27 cellular contexts compared by ENCODE assay signal in genomic region chr19:11400695-11401291, GRCh38. TPM values are rescaled to one million over a fixed set of nuclear protein-coding genes. Genes with fewer than 3 reads are reported as not detected.
"Had no signal": no experiment of that assay in that cellular context is flagged by ENCODE, and none has a peak within 500 bp of the region (broad histone marks: within the 10 kb centered on the region; RNA-seq: fewer than 3 reads in every experiment).

No MANE protein-coding gene starts in this region.

- H3K4me3 ChIP-seq: coronary artery, gastroesophageal sphincter, thyroid gland, upper lobe of right lung had no signal

- ATAC-seq: activated T-cell treated with anti-CD3 and anti-CD28 coated beads, Interleukin-2, amount 50 U/mL, for 72 hours; gastroesophageal sphincter; left cardiac atrium; natural killer cell treated with Interleukin-12 subunit alpha and Interleukin-12 subunit beta and Interleukin-15 and Interleukin-18, amount 100 ng/mL, for 72 hours; right cardiac atrium; WTC11 had no signal

- H3K9ac ChIP-seq: parathyroid adenoma had no signal

- H3K4me1 Mint-ChIP-seq: activated naive CD4-positive, alpha-beta T cell treated with anti-CD3 and anti-CD28 coated beads, Interleukin-2, amount 10 ng/mL, durations not matched to agents 7 days and 5 days; endodermal cell; WTC11 had no signal

- H2AFZ ChIP-seq: parathyroid adenoma had no signal

- H3K4me3 Mint-ChIP-seq: activated naive CD4-positive, alpha-beta T cell treated with anti-CD3 and anti-CD28 coated beads, Interleukin-2, amount 10 ng/mL, durations not matched to agents 7 days and 5 days; activated T-cell treated with anti-CD3 and anti-CD28 coated beads, Interleukin-2, amount 50 U/mL, for 72 hours; endodermal cell; memory B cell; natural killer cell treated with Interleukin-12 subunit alpha and Interleukin-12 subunit beta and Interleukin-15 and Interleukin-18, amount 100 ng/mL, for 72 hours; stimulated activated naive CD8-positive, alpha-beta T cell treated with anti-CD3 and anti-CD28 coated beads, Interleukin-15, Interleukin-2, amounts not matched to agents 100 ng/mL and 50 ng/mL, for 24 hours; WTC11 had no signal

- H3K27me3 ChIP-seq: thyroid gland, upper lobe of right lung had no signal

- H3K36me3 Mint-ChIP-seq: activated naive CD4-positive, alpha-beta T cell treated with anti-CD3 and anti-CD28 coated beads, Interleukin-2, amount 10 ng/mL, durations not matched to agents 7 days and 5 days; memory B cell; natural killer cell treated with Interleukin-12 subunit alpha and Interleukin-12 subunit beta and Interleukin-15 and Interleukin-18, amount 100 ng/mL, for 72 hours had no signal

- H3K79me2 ChIP-seq: parathyroid adenoma had no signal

- H3K27ac Mint-ChIP-seq: activated naive CD4-positive, alpha-beta T cell treated with anti-CD3 and anti-CD28 coated beads, Interleukin-2, amount 10 ng/mL, durations not matched to agents 7 days and 5 days; activated T-cell treated with anti-CD3 and anti-CD28 coated beads, Interleukin-2, amount 50 U/mL, for 72 hours; endodermal cell; memory B cell; natural killer cell treated with Interleukin-12 subunit alpha and Interleukin-12 subunit beta and Interleukin-15 and Interleukin-18, amount 100 ng/mL, for 72 hours; stimulated activated naive CD8-positive, alpha-beta T cell treated with anti-CD3 and anti-CD28 coated beads, Interleukin-15, Interleukin-2, amounts not matched to agents 100 ng/mL and 50 ng/mL, for 24 hours; WTC11 had no signal

- H3K4me1 ChIP-seq: gastroesophageal sphincter, thyroid gland, upper lobe of right lung had no signal

- FAIRE-seq: islet of Langerhans had no signal

- H3K9me3 ChIP-seq: gastroesophageal sphincter, thyroid gland, upper lobe of right lung had no signal

- H3K36me3 ChIP-seq: gastroesophageal sphincter, upper lobe of right lung had no signal

- H3K9me3 Mint-ChIP-seq: activated naive CD4-positive, alpha-beta T cell treated with anti-CD3 and anti-CD28 coated beads, Interleukin-2, amount 10 ng/mL, durations not matched to agents 7 days and 5 days; activated T-cell treated with anti-CD3 and anti-CD28 coated beads, Interleukin-2, amount 50 U/mL, for 72 hours; endodermal cell; memory B cell; natural killer cell treated with Interleukin-12 subunit alpha and Interleukin-12 subunit beta and Interleukin-15 and Interleukin-18, amount 100 ng/mL, for 72 hours; stimulated activated naive CD8-positive, alpha-beta T cell treated with anti-CD3 and anti-CD28 coated beads, Interleukin-15, Interleukin-2, amounts not matched to agents 100 ng/mL and 50 ng/mL, for 24 hours; WTC11 had no signal

- DNase-seq: activated CD4-positive, alpha-beta T cell treated with anti-CD3 and anti-CD28 coated beads for 4 hours; activated CD4-positive, alpha-beta T cell treated with anti-CD3 and anti-CD28 coated beads, Interleukin-2, amount 50 U/mL, for 48 hours; activated effector memory CD4-positive, alpha-beta T cell treated with anti-CD3 and anti-CD28 coated beads, Interleukin-2, amount 50 U/mL, for 16 hours; activated naive CD4-positive, alpha-beta T cell treated with anti-CD3 and anti-CD28 coated beads, Interleukin-2, amount 10 ng/mL, durations not matched to agents 7 days and 5 days; activated T-cell treated with anti-CD3 and anti-CD28 coated beads, Interleukin-2, amount 50 U/mL, for 72 hours; amygdala; cerebellar nuclear complex; endodermal cell; head of caudate nucleus; left cardiac atrium; right cardiac atrium; stimulated activated CD4-positive, alpha-beta T cell treated with anti-CD3 and anti-CD28 coated beads, Interleukin-12 subunit alpha, Interleukin-12 subunit beta, amount 100 ng/mL, for 4 hours; stimulated activated CD4-positive, alpha-beta T cell treated with anti-CD3 and anti-CD28 coated beads, Interleukin-4, amount 100 ng/mL, for 4 hours; substantia nigra; T1000; thyroid gland; upper lobe of right lung had no signal

- H3K27ac ChIP-seq: coronary artery, epithelial cell of prostate, gastroesophageal sphincter, parathyroid adenoma, thyroid gland, upper lobe of right lung had no signal

RNA-seq across cellular contexts. Expression of gene RGL3, which starts 18.3 kb away (rescaled TPM):
- total RNA-seq: activated T-cell treated with anti-CD3 and anti-CD28 coated beads, Interleukin-2, amount 50 U/mL, for 72 hours; natural killer cell treated with Interleukin-12 subunit alpha and Interleukin-12 subunit beta and Interleukin-15 and Interleukin-18, amount 100 ng/mL, for 72 hours; skeletal muscle tissue had no signal

RNA-seq across cellular contexts. Expression of gene ODAD3, which starts 34.1 kb away (rescaled TPM):
- total RNA-seq: natural killer cell treated with Interleukin-12 subunit alpha and Interleukin-12 subunit beta and Interleukin-15 and Interleukin-18, amount 100 ng/mL, for 72 hours; skeletal muscle tissue had no signal
